In the genomic region with DNA sequence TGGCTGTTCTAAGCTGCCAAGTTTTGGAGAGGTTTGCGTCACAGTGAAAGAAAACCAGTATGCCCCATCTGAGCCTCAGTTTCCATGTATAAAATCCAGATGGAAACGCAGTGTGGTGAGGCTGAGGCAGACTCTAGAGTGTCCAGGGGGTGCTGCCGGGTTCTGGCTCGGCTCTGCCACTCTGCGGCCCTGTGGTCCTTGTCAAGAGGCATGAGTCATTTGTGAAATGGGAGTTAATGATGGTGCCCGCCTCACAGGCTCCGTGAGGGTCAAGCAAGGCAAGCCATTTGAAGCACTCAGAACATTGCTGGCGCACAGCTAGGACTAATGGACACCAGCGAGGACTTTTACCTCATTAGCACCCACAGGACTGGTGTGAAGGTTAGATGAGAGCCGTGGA, we compare ENCODE assay signal across 16 cellular contexts.
"Had no signal": no experiment of that assay in that cellular context is flagged by ENCODE, and none has a peak within 500 bp of the region (broad histone marks: within the 10 kb centered on the region; RNA-seq: fewer than 3 reads in every experiment).

No MANE protein-coding gene starts in this region.

- H3K27me3 ChIP-seq: brain microvascular endothelial cell, colonic mucosa, neutrophil had no signal

- H3K36me3 ChIP-seq: brain microvascular endothelial cell, colonic mucosa, lower lobe of right lung, neutrophil, tibial artery had no signal

- H3K27ac ChIP-seq: brain microvascular endothelial cell, colonic mucosa, foreskin keratinocyte, lower lobe of right lung, neutrophil, parathyroid adenoma, tibial artery had no signal

- H3K4me3 ChIP-seq: colonic mucosa, lower lobe of right lung, tibial artery had no signal

- DNase-seq: activated CD4-positive, alpha-beta T cell treated with anti-CD3 and anti-CD28 coated beads, Interleukin-2, amount 10 ng/mL, durations not matched to agents 7 days and 5 days; activated CD8-positive, alpha-beta memory T cell treated with anti-CD3 and anti-CD28 coated beads, Interleukin-2, amount 50 U/mL, for 4 hours; activated naive CD4-positive, alpha-beta T cell treated with anti-CD3 and anti-CD28 coated beads for 36 hours; activated T-cell treated with anti-CD3 and anti-CD28 coated beads, Interleukin-2, amount 50 U/mL, for 4 hours; brain microvascular endothelial cell; central memory CD4-positive, alpha-beta T cell; colonic mucosa; foreskin keratinocyte; hippocampal formation; lower lobe of right lung; stimulated activated CD8-positive, alpha-beta memory T cell treated with anti-CD3 and anti-CD28 coated beads, Interleukin-4, amount 100 ng/mL, for 48 hours; stimulated activated naive CD4-positive, alpha-beta T cell; substantia nigra; tibial artery had no signal

- H3K4me1 ChIP-seq: colonic mucosa, foreskin keratinocyte, lower lobe of right lung, parathyroid adenoma, tibial artery had no signal

- H3K9me3 ChIP-seq: colonic mucosa, lower lobe of right lung, neutrophil, tibial artery had no signal
